In the genomic region with DNA sequence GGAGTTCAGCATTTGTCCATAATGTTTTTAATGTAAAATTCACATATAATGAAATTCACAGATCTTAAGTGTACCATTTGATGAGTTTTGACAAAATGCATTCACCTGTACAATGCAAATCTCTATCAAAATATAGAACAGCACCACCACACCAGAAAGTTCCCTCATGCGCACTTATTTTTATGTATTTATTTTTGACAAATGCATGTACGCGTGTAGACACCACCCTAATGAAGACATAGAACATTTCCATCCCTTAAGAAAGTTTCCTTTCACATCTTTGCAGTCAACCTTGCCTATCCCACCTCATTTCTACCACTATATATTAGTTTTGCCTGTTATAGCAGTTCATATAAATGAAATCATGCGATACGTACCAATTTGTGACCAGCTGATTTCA, we compare ENCODE assay signal across 22 cellular contexts.
"Had no signal": no experiment of that assay in that cellular context is flagged by ENCODE, and none has a peak within 500 bp of the region (broad histone marks: within the 10 kb centered on the region; RNA-seq: fewer than 3 reads in every experiment).

No MANE protein-coding gene starts in this region.

- H3K36me3 ChIP-seq: ascending aorta, MG63 had no signal

- H3K27ac ChIP-seq: ascending aorta, body of pancreas, VCaP had no signal

- H3K4me3 ChIP-seq: ascending aorta, body of pancreas, MG63 had no signal

- H3K4me1 ChIP-seq: ascending aorta, body of pancreas had no signal

- H3K9me3 ChIP-seq: ascending aorta, body of pancreas, MG63 had no signal

- H3K27ac Mint-ChIP-seq: activated CD4-positive, alpha-beta T cell treated with anti-CD3 and anti-CD28 coated beads for 36 hours; activated CD8-positive, alpha-beta T cell treated with anti-CD3 and anti-CD28 coated beads for 36 hours; activated T-cell treated with anti-CD3 and anti-CD28 coated beads, Interleukin-2, amount 50 U/mL, for 72 hours had no signal

- H3K9me3 Mint-ChIP-seq: activated CD8-positive, alpha-beta T cell treated with anti-CD3 and anti-CD28 coated beads for 36 hours; T-cell had no signal

- H3K27me3 ChIP-seq: ascending aorta, body of pancreas, MG63 had no signal

- ATAC-seq: activated CD4-positive, alpha-beta T cell treated with anti-CD3 and anti-CD28 coated beads for 36 hours; activated CD8-positive, alpha-beta T cell treated with anti-CD3 and anti-CD28 coated beads for 36 hours; activated T-cell treated with anti-CD3 and anti-CD28 coated beads, Interleukin-2, amount 50 U/mL, for 72 hours; body of pancreas; PC-3; T-cell had no signal

- H3K4me3 Mint-ChIP-seq: activated CD4-positive, alpha-beta T cell treated with anti-CD3 and anti-CD28 coated beads for 36 hours; activated CD8-positive, alpha-beta T cell treated with anti-CD3 and anti-CD28 coated beads for 36 hours; activated T-cell treated with anti-CD3 and anti-CD28 coated beads, Interleukin-2, amount 50 U/mL, for 72 hours; T-cell had no signal

- H3K36me3 Mint-ChIP-seq: T-cell had no signal

- DNase-seq: activated CD4-positive, alpha-beta T cell treated with anti-CD3 and anti-CD28 coated beads for 36 hours; activated CD8-positive, alpha-beta memory T cell treated with anti-CD3 and anti-CD28 coated beads, Interleukin-2, amount 50 U/mL, for 4 hours; activated CD8-positive, alpha-beta T cell treated with anti-CD3 and anti-CD28 coated beads for 36 hours; activated naive CD4-positive, alpha-beta T cell treated with anti-CD3 and anti-CD28 coated beads, Interleukin-2, amount 50 U/mL, for 16 hours; activated T-cell treated with anti-CD3 and anti-CD28 coated beads, Interleukin-2, amount 50 U/mL, for 72 hours; amniotic stem cell; body of pancreas; central memory CD4-positive, alpha-beta T cell; MG63; MV-4-11; NCI-H1105 treated with DMSO at 0.1 percent for 48 hours; NCI-H1436 treated with DMSO at 0.1 percent for 48 hours; NCI-H187; NCI-H2081; NCI-H510A treated with DMSO at 0.1 percent for 48 hours; NCI-H69; NK-92 treated with Interleukin-12 subunit alpha and Interleukin-12 subunit beta, amount 100 ng/mL, for 24 hours; PC-3; SIG-M5; T-cell had no signal

- H3K27me3 Mint-ChIP-seq: activated CD4-positive, alpha-beta T cell treated with anti-CD3 and anti-CD28 coated beads for 36 hours; activated CD8-positive, alpha-beta T cell treated with anti-CD3 and anti-CD28 coated beads for 36 hours; T-cell had no signal
